ENCODE assay signal across 8 cellular contexts in genomic region chr16:87388818-87389134, GRCh38. TPM values are rescaled to one million over a fixed set of nuclear protein-coding genes. Genes with fewer than 3 reads are reported as not detected.
A peak's percentile ranks its signal among the peaks of the same experiment; 100 is the strongest.
DNase-seq lines count a peak whose midpoint lies in the region; ATAC-seq and TF ChIP-seq lines count a peak whose summit lies in the region.

No MANE protein-coding gene starts in this region.

- no peak for DNase-seq in H9
- DNase-seq in T-cell: no peak
- DNase-seq in foreskin keratinocyte: no peak
- no peak for DNase-seq in NOMO-1 (lab: John Stamatoyannopoulos, UW; ENCODE audit: unreplicated experiment in 2 of 2)
- no peak for DNase-seq in AG08395 (ENCODE audit: low spot score)

- H3K4me3 Mint-ChIP-seq in H9: peak overlapping the region in 1 of 2 experiments; percentile 71; a peak in 2 of 5 replicates
- peak overlapping the region; percentile 46 to 62 (median 61) for H3K4me3 Mint-ChIP-seq in T-cell

- H3K23ac ChIP-seq in H9 (ENCODE audit: insufficient read length, low read depth, low read length): no peak overlapping the region

- ATAC-seq in T-cell (replicated peaks in 1 of 4) (no peak), foreskin keratinocyte (no peak), HG03469 (IDR thresholded peaks at IDR 0.05; ENCODE audit: unreplicated experiment) (no peak), GM18909 (IDR thresholded peaks at IDR 0.05; ENCODE audit: poor library complexity, unreplicated experiment) (no peak)

- H3K27me3 Mint-ChIP-seq in H9 (ENCODE audit: low read depth) (peaks cover 5% of the 10 kb centered on the region), T-cell (peaks cover 0 to 3% of the 10 kb centered on the region in 2 donors)

- peak overlapping the region; percentile 11 to 54 (median 52) for H3K4me3 ChIP-seq in skeletal muscle tissue (ENCODE audit: low read length in 3 of 3)

- H2BK20ac ChIP-seq in H9 (ENCODE audit: low read depth, low read length, poor library complexity, severe bottlenecking): no peak overlapping the region

- H3K27ac Mint-ChIP-seq in H9 (peak overlapping the region; percentile 91 to 98 (median 94); a peak in 3 of 7 replicates), T-cell (peak overlapping the region; percentile 96 to 98)

- H4K20me1 ChIP-seq in H9 (ENCODE audit: control insufficient read depth, insufficient read depth, insufficient read length): no peaks in the 10 kb centered on the region

- no peak overlapping the region for H2BK120ac ChIP-seq in H9 (ENCODE audit: low read depth, low read length, poor library complexity, severe bottlenecking)

- H4K8ac ChIP-seq in H9 (replicated peaks; ENCODE audit: insufficient read length, low read depth, low read length): no peak overlapping the region

- no peaks in the 10 kb centered on the region for H3K79me1 ChIP-seq in H9 (ENCODE audit: insufficient read depth, low read depth, low read length, poor library complexity, severe bottlenecking)

- no CpG with 5 or more reads among the region's 1 CpG for WGBS in H9 (ENCODE audit: extremely low coverage, insufficient read length, low lambda C conversion rate)

- H3K27ac ChIP-seq in H9 (ENCODE audit: insufficient read length, low read depth, low read length): peak overlapping the region; percentile 96
- peak overlapping the region; percentile 30 for H3K27ac ChIP-seq in foreskin keratinocyte
- peak overlapping the region; percentile 99 for H3K27ac ChIP-seq in skeletal muscle tissue (ENCODE audit: low read depth, low read length)

- H2BK12ac ChIP-seq in H9 (ENCODE audit: insufficient read length, low read depth, low read length): no peak overlapping the region

- H3K36me3 ChIP-seq in skeletal muscle tissue (ENCODE audit: control insufficient read depth in 3 of 3, insufficient read depth in 3 of 3, low read length in 3 of 3): no peaks in the 10 kb centered on the region

- H3K9me3 ChIP-seq in H9 (ENCODE audit: control insufficient read depth, low read depth, low read length) (no peaks in the 10 kb centered on the region), skeletal muscle tissue (ENCODE audit: control insufficient read depth in 3 of 3, low read length in 3 of 3) (no peaks in the 10 kb centered on the region)

- H2AFZ ChIP-seq in H9 (ENCODE audit: low read length): no peak overlapping the region

- no peak overlapping the region for H2BK15ac ChIP-seq in H9 (ENCODE audit: low read depth, low read length)

- TF ChIP-seq CTCF in H9 (conservative IDR thresholded peaks at IDR 0.05) (no peak), foreskin keratinocyte (conservative IDR thresholded peaks at IDR 0.05) (no peak)

- no peak overlapping the region for H3K18ac ChIP-seq in H9 (ENCODE audit: insufficient read length, low read depth, low read length)

- peaks cover 23 to 32% of the 10 kb centered on the region in 2 experiments for H3K4me1 Mint-ChIP-seq in H9
- peaks cover 48 to 58% (median 54%) of the 10 kb centered on the region in 3 donors for H3K4me1 Mint-ChIP-seq in T-cell

- no peak overlapping the region for H4K91ac ChIP-seq in H9 (ENCODE audit: insufficient read length, low read depth, low read length)

- H2AK5ac ChIP-seq in H9 (ENCODE audit: insufficient read length, low read length): no peak overlapping the region

- H3K4me1 ChIP-seq in H9 (ENCODE audit: insufficient read depth, low read length) (peaks cover 4% of the 10 kb centered on the region; the same call in 1 of the 2 replicates), foreskin keratinocyte (peaks cover 8% of the 10 kb centered on the region), skeletal muscle tissue (ENCODE audit: control insufficient read depth in 3 of 3, insufficient read depth in 3 of 3, low read length in 3 of 3) (peaks cover 34 to 45% (median 34%) of the 10 kb centered on the region in 3 donors)

- H3K23me2 ChIP-seq in H9 (ENCODE audit: insufficient read length, low read depth, low read length, poor library complexity, severe bottlenecking): peaks cover 4% of the 10 kb centered on the region

- H3K14ac ChIP-seq in H9 (ENCODE audit: insufficient read depth, low read length): no peak overlapping the region

- no peak overlapping the region for H3K56ac ChIP-seq in H9 (ENCODE audit: insufficient read length, low read depth, low read length)

- POLR2A ChIA-PET in T-cell (lab: Charles Lee): no interaction called here

- H3K79me2 ChIP-seq in H9 (ENCODE audit: insufficient read depth, low read length): no peaks in the 10 kb centered on the region

- H3K9ac ChIP-seq in H9 (ENCODE audit: extremely low read depth, insufficient read length, low read length) (no peak overlapping the region), skeletal muscle tissue (ENCODE audit: low read depth in 1 of 3, low read length in 3 of 3) (peak overlapping the region; percentile 11 to 73 (median 62))

- H3K27me3 ChIP-seq in H9 (ENCODE audit: insufficient read depth, low read length) (no peaks in the 10 kb centered on the region), foreskin keratinocyte (no peaks in the 10 kb centered on the region), skeletal muscle tissue (ENCODE audit: control insufficient read depth in 3 of 3, insufficient read depth in 3 of 3, low read length in 3 of 3) (no peaks in the 10 kb centered on the region)

- H3K4me2 ChIP-seq in H9 (ENCODE audit: insufficient read depth, insufficient read length, low read length): peak overlapping the region; percentile 75

- no peak overlapping the region for H3K4ac ChIP-seq in H9 (ENCODE audit: low read depth, low read length)

- no peaks in the 10 kb centered on the region; a peak in 2 of 7 replicates for H3K36me3 Mint-ChIP-seq in H9 (ENCODE audit: insufficient read depth in 1 of 3, low read depth in 3 of 3)
- no peaks in the 10 kb centered on the region for H3K36me3 Mint-ChIP-seq in T-cell

- H2BK5ac ChIP-seq in H9 (ENCODE audit: insufficient read length, low read length): peak overlapping the region; percentile 46

- no peak overlapping the region for H3T11ph ChIP-seq in H9 (ENCODE audit: low read length)

- H4K5ac ChIP-seq in H9 (ENCODE audit: insufficient read length, low read depth, low read length): no peak overlapping the region

- CTCF ChIA-PET in T-cell (lab: Charles Lee): interaction anchor here in 1 of 2 donors (0.6 to 1.1 kb wide), 2 partner anchors 159 to 248 kb away, joined by 3 to 9 read pairs; no protein-coding TSS in a partner anchor

- H3K9me3 Mint-ChIP-seq in H9 (no peaks in the 10 kb centered on the region; a peak in 2 of 5 replicates), T-cell (no peaks in the 10 kb centered on the region)

RNA-seq across cellular contexts. Expression of gene MAP1LC3B, which starts 3.4 kb away (rescaled TPM):
- total RNA-seq in H9 (2021) (47.1 and 52.2 TPM in 2 replicates), T-cell (10 to 100 TPM; 51.3 to 90.4 (median 53.3) TPM), foreskin keratinocyte (38.5 and 44.2 TPM in 2 replicates), skeletal muscle tissue (20.9 TPM)
- polyA plus RNA-seq in foreskin keratinocyte: 47.0 and 51.8 TPM in 2 replicates

RNA-seq across cellular contexts. Expression of gene FBXO31, which starts 5.2 kb away (rescaled TPM):
- 24.2 and 26.6 TPM in 2 replicates for total RNA-seq in H9 (2021)
- total RNA-seq in T-cell: 10 to 100 TPM; 34.7 to 67.2 (median 55.6) TPM
- 17.5 and 18.1 TPM in 2 replicates for total RNA-seq in foreskin keratinocyte
- 10.2 and 12.8 TPM in 2 replicates for polyA plus RNA-seq in foreskin keratinocyte
- total RNA-seq in skeletal muscle tissue: 26.6 TPM

Comparison
In these comparisons a context has a peak if more than half of its experiments do, and no peak if none do; other contexts are left out.
1. H3K27ac ChIP-seq: peak in every context shown above with its lines; median percentile 99 in skeletal muscle tissue; 96 in H9; 30 in foreskin keratinocyte.